8 cellular contexts compared by ENCODE assay signal in genomic region chr19:18203863-18204393, GRCh38. TPM values are rescaled to one million over a fixed set of nuclear protein-coding genes. Genes with fewer than 3 reads are reported as not detected.
DNase-seq lines count a peak whose midpoint lies in the region; ATAC-seq and TF ChIP-seq lines count a peak whose summit lies in the region.

Gene RAB3A, minus strand, starts transcription at chr19:18204042. Its CDS starts 1,302 bp downstream, at chr19:18202740.

- peaks cover 5% of the 10 kb centered on the region for H3K36me3 Mint-ChIP-seq in activated CD4-positive, alpha-beta T cell treated with anti-CD3 and anti-CD28 coated beads, Interleukin-2, amount 10 ng/mL, durations not matched to agents 7 days and 5 days (ENCODE audit: low read depth)

- H3K9ac ChIP-seq in BLaER1 = peak within 1 kb of the TSS; percentile 87

- peak within 1 kb of the TSS; percentile 94 for H3K4me3 Mint-ChIP-seq in activated CD4-positive, alpha-beta T cell treated with anti-CD3 and anti-CD28 coated beads, Interleukin-2, amount 10 ng/mL, durations not matched to agents 7 days and 5 days

- DNase-seq in NCI-H526 treated with DMSO at 0.1 percent for 48 hours (lab: John Stamatoyannopoulos, UW) (peak; percentile 93), coronary artery (ENCODE audit: low spot score) (peak; percentile 100)
- peak; percentile 100 for DNase-seq in activated CD4-positive, alpha-beta T cell treated with anti-CD3 and anti-CD28 coated beads, Interleukin-2, amount 10 ng/mL, durations not matched to agents 7 days and 5 days
- peak; percentile 97 to 100 (median 98) for DNase-seq in stimulated activated CD4-positive, alpha-beta T cell treated with anti-CD3 and anti-CD28 coated beads, Interleukin-1b, Interleukin-23, amount 100 ng/mL, for 24 hours (ENCODE audit: low read depth in 4 of 4, low spot score in 1 of 4)

- peaks cover 23% of the 10 kb centered on the region for H3K4me1 Mint-ChIP-seq in activated CD4-positive, alpha-beta T cell treated with anti-CD3 and anti-CD28 coated beads, Interleukin-2, amount 10 ng/mL, durations not matched to agents 7 days and 5 days

- TF ChIP-seq CTCF in coronary artery (IDR thresholded peaks at IDR 0.05) = no peak

- H3K27ac Mint-ChIP-seq in activated CD4-positive, alpha-beta T cell treated with anti-CD3 and anti-CD28 coated beads, Interleukin-2, amount 10 ng/mL, durations not matched to agents 7 days and 5 days = peak within 1 kb of the TSS; percentile 98

- peaks cover 4% of the 10 kb centered on the region for H3K27me3 Mint-ChIP-seq in activated CD4-positive, alpha-beta T cell treated with anti-CD3 and anti-CD28 coated beads, Interleukin-2, amount 10 ng/mL, durations not matched to agents 7 days and 5 days

- peaks cover 56% of the 10 kb centered on the region for H3K4me1 ChIP-seq in BLaER1

- CTCF ChIA-PET in activated CD4-positive, alpha-beta T cell treated with anti-CD3 and anti-CD28 coated beads, Interleukin-2, amount 10 ng/mL, durations not matched to agents 7 days and 5 days (lab: Charles Lee) = interaction anchor here (0.6 to 3.0 kb wide), 6 partner anchors 9 to 161 kb away, joined by 3 to 14 read pairs (median 4); no protein-coding TSS in a partner anchor

- no peaks in the 10 kb centered on the region for H3K9me3 ChIP-seq in BLaER1

- peaks cover 19% of the 10 kb centered on the region for H4K20me1 ChIP-seq in BLaER1

- POLR2A ChIA-PET in activated CD4-positive, alpha-beta T cell treated with anti-CD3 and anti-CD28 coated beads, Interleukin-2, amount 10 ng/mL, durations not matched to agents 7 days and 5 days (lab: Charles Lee) = interaction anchor here (0.6 kb wide), 1 partner anchor 59 kb away, joined by 4 read pairs; no protein-coding TSS in a partner anchor

- ATAC-seq in GM19328 (IDR thresholded peaks at IDR 0.05; ENCODE audit: unreplicated experiment) (peak; percentile 91), HG03469 (IDR thresholded peaks at IDR 0.05; ENCODE audit: unreplicated experiment) (peak; percentile 85)

- H3K36me3 ChIP-seq in BLaER1 = peaks cover 32% of the 10 kb centered on the region

- H3K27me3 ChIP-seq in BLaER1 (no peaks in the 10 kb centered on the region), layer of hippocampus (ENCODE audit: control insufficient read depth, insufficient read depth, low read length) (no peaks in the 10 kb centered on the region)

- peak within 1 kb of the TSS; percentile 97 for H3K4me2 ChIP-seq in BLaER1

- H3K4me3 ChIP-seq in BLaER1 (peak within 1 kb of the TSS; percentile 79), coronary artery (peak within 1 kb of the TSS; percentile 94)

- H3K27ac ChIP-seq in BLaER1 (peak within 1 kb of the TSS; percentile 96), coronary artery (peak within 1 kb of the TSS; percentile 93 to 97), layer of hippocampus (ENCODE audit: low read depth, low read length) (peak within 1 kb of the TSS; percentile 98)

- H3K9me3 Mint-ChIP-seq in activated CD4-positive, alpha-beta T cell treated with anti-CD3 and anti-CD28 coated beads, Interleukin-2, amount 10 ng/mL, durations not matched to agents 7 days and 5 days = no peaks in the 10 kb centered on the region

RNA-seq across cellular contexts. Expression of gene RAB3A, which starts in this region (rescaled TPM):
- total RNA-seq in activated CD4-positive, alpha-beta T cell treated with anti-CD3 and anti-CD28 coated beads, Interleukin-2, amount 10 ng/mL, durations not matched to agents 7 days and 5 days = 1 to 10 TPM; 4.0 to 5.2 TPM

Comparison
In these comparisons a context has a peak if more than half of its experiments do, and no peak if none do; other contexts are left out.
1. Peak in every context shown above with its lines: DNase-seq, ATAC-seq, H3K4me3 ChIP-seq and H3K27ac ChIP-seq.